Comparison of ENCODE assay signal across 12 cellular contexts in the genomic region with DNA sequence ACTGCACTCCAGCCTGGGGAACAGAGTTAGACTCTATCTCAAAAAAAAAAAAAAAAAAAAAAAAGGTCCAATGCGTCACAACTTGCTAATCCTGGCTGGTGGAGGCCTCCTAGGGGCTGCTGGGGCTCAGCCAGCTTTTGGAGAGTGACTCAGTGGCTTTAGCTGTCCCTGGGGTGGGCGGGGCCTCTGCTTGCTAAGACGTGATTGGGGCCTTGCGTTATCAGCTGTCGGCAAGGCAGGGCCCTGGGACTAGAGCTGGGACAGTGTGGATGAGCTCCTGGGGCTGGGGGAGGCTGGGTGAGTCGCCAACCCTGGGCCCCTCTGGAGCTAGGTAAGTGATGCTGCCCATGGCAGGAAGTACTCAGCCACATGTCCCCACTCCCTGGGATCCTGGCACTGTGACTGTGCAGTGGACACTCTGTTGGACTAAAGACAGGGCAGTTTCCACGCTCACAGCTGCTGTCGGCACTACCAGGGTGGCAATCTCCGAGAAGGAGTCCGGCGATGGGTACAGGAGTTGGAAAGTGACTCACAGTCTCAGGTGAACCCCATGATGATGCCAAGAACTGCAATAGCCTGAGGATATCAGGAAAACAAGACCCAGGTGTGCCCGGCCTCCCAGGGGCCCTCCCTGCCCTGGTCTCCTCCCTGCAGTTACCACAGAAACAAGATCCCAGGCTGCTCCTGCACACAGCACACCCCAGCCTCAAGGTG. TPM values are rescaled to one million over a fixed set of nuclear protein-coding genes. Genes with fewer than 3 reads are reported as not detected.
DNase-seq lines count a peak whose midpoint lies in the region; ATAC-seq and TF ChIP-seq lines count a peak whose summit lies in the region.
"Had no signal": no experiment of that assay in that cellular context is flagged by ENCODE, and none has a peak within 500 bp of the region (broad histone marks: within the 10 kb centered on the region; RNA-seq: fewer than 3 reads in every experiment).

No MANE protein-coding gene starts in this region.

- peaks cover 20% of the 10 kb centered on the region for H3K9me3 Mint-ChIP-seq in WTC11
- peaks cover 5 to 17% of the 10 kb centered on the region in 2 donors for H3K9me3 Mint-ChIP-seq in stimulated activated naive CD8-positive, alpha-beta T cell treated with anti-CD3 and anti-CD28 coated beads, Interleukin-15, amount 100 ng/mL, for 72 hours

- no peaks in the 10 kb centered on the region for H3K9me3 ChIP-seq in GM23248 (ENCODE audit: low read depth)

- no peaks in the 10 kb centered on the region for H3K9me2 ChIP-seq in GM23248 (ENCODE audit: insufficient read depth)

- CTCF ChIA-PET in WTC11 (lab: Charles Lee) = no interaction called here

- peak; percentile 91 for DNase-seq in GM23248
- DNase-seq in NCI-H69 (lab: John Stamatoyannopoulos, UW) = peak; percentile 21
- DNase-seq in epithelial cell of prostate (ENCODE audit: low read depth, low spot score) = peak; percentile 68
- DNase-seq in retinal pigment epithelial cell (ENCODE audit: low read depth) = peak; percentile 47
- DNase-seq in WTC11 (ENCODE audit: low spot score) = no peak
- no peak for DNase-seq in KG1 (lab: John Stamatoyannopoulos, UW)
- no peak for DNase-seq in stimulated activated naive CD8-positive, alpha-beta T cell treated with anti-CD3 and anti-CD28 coated beads, Interleukin-15, amount 100 ng/mL, for 72 hours
- DNase-seq: activated CD8-positive, alpha-beta T cell treated with anti-CD3 and anti-CD28 coated beads, Interleukin-2, amount 10 ng/mL, durations not matched to agents 7 days and 5 days; activated naive CD8-positive, alpha-beta T cell treated with anti-CD3 and anti-CD28 coated beads, Interleukin-2, amount 50 U/mL, for 24 hours; foreskin melanocyte had no signal

- 0 out of 2 replicates have a peak, but pooled peaks cover 6% of the 10 kb centered on the region for H3K27me3 ChIP-seq in GM23248 (replicated peaks; ENCODE audit: insufficient read depth)

- no peaks in the 10 kb centered on the region for H3K79me2 ChIP-seq in GM23248 (ENCODE audit: insufficient read depth)

- no peak overlapping the region for H3K27ac Mint-ChIP-seq in WTC11
- H3K27ac Mint-ChIP-seq in stimulated activated naive CD8-positive, alpha-beta T cell treated with anti-CD3 and anti-CD28 coated beads, Interleukin-15, amount 100 ng/mL, for 72 hours = peak overlapping the region in 1 of 2 donors; percentile 78
- H3K27ac Mint-ChIP-seq: activated CD8-positive, alpha-beta T cell treated with anti-CD3 and anti-CD28 coated beads, Interleukin-2, amount 10 ng/mL, durations not matched to agents 7 days and 5 days; activated naive CD8-positive, alpha-beta T cell treated with anti-CD3 and anti-CD28 coated beads, Interleukin-2, amount 50 U/mL, for 24 hours had no signal

- no peaks in the 10 kb centered on the region for H3K4me1 ChIP-seq in GM23248 (ENCODE audit: insufficient read depth)

- no peak overlapping the region for H3K4me3 Mint-ChIP-seq in WTC11
- no peak overlapping the region for H3K4me3 Mint-ChIP-seq in stimulated activated naive CD8-positive, alpha-beta T cell treated with anti-CD3 and anti-CD28 coated beads, Interleukin-15, amount 100 ng/mL, for 72 hours
- H3K4me3 Mint-ChIP-seq: activated CD8-positive, alpha-beta T cell treated with anti-CD3 and anti-CD28 coated beads, Interleukin-2, amount 10 ng/mL, durations not matched to agents 7 days and 5 days; activated naive CD8-positive, alpha-beta T cell treated with anti-CD3 and anti-CD28 coated beads, Interleukin-2, amount 50 U/mL, for 24 hours had no signal

- peaks cover 5% of the 10 kb centered on the region; the same call in 1 of the 2 replicates for H3K36me3 Mint-ChIP-seq in WTC11

- H3F3A ChIP-seq in GM23248 (ENCODE audit: insufficient read depth) = no peaks in the 10 kb centered on the region

- POLR2A ChIA-PET in WTC11 (lab: Charles Lee) = interaction anchor here (0.7 kb wide), 1 partner anchor 25 kb away, joined by 4 read pairs; no protein-coding TSS in a partner anchor

- no peak overlapping the region for H2AFZ ChIP-seq in GM23248

- no peak overlapping the region for H3K9ac ChIP-seq in GM23248

- no peaks in the 10 kb centered on the region for H4K20me1 ChIP-seq in GM23248 (ENCODE audit: insufficient read depth)

- WGBS in GM23248 (ENCODE audit: low coverage in 1 of 2, low lambda C conversion rate in 2 of 2, missing lambda C conversion rate in 2 of 2), 2 experiments = 58 to 60% methylated on average over 12 of the region's 12 CpGs

- no peaks in the 10 kb centered on the region for H3K36me3 ChIP-seq in GM23248 (ENCODE audit: low read depth)

- H3K4me2 ChIP-seq in GM23248 (ENCODE audit: unreplicated experiment) = no peak overlapping the region

- ATAC-seq in WTC11 = no peak
- ATAC-seq in stimulated activated naive CD8-positive, alpha-beta T cell treated with anti-CD3 and anti-CD28 coated beads, Interleukin-15, amount 100 ng/mL, for 72 hours = no peak
- ATAC-seq: activated CD8-positive, alpha-beta T cell treated with anti-CD3 and anti-CD28 coated beads, Interleukin-2, amount 10 ng/mL, durations not matched to agents 7 days and 5 days; activated naive CD8-positive, alpha-beta T cell treated with anti-CD3 and anti-CD28 coated beads, Interleukin-2, amount 50 U/mL, for 24 hours had no signal

- H3K27me3 Mint-ChIP-seq in WTC11 (ENCODE audit: low read depth) = no peaks in the 10 kb centered on the region; the same call in 1 of the 2 replicates
- H3K27me3 Mint-ChIP-seq in stimulated activated naive CD8-positive, alpha-beta T cell treated with anti-CD3 and anti-CD28 coated beads, Interleukin-15, amount 100 ng/mL, for 72 hours = no peaks in the 10 kb centered on the region

- TF ChIP-seq CTCF in retinal pigment epithelial cell (conservative IDR thresholded peaks at IDR 0.05; ENCODE audit: low read depth, low read length) = no peak
- TF ChIP-seq CTCF in WTC11 (IDR thresholded peaks at IDR 0.05) = no peak

- H3K27ac ChIP-seq in GM23248 = no peak overlapping the region
- H3K27ac ChIP-seq in epithelial cell of prostate = peak overlapping the region; percentile 78

- in situ Hi-C loops in GM23248 (cut with MboI) = no loop called here

- H3K4me3 ChIP-seq in GM23248 (no peak overlapping the region), retinal pigment epithelial cell (ENCODE audit: low read length) (no peak overlapping the region)
- H3K4me3 ChIP-seq: lung had no signal

- no peaks in the 10 kb centered on the region for H3K4me1 Mint-ChIP-seq in WTC11
- peaks cover 10% of the 10 kb centered on the region for H3K4me1 Mint-ChIP-seq in stimulated activated naive CD8-positive, alpha-beta T cell treated with anti-CD3 and anti-CD28 coated beads, Interleukin-15, amount 100 ng/mL, for 72 hours
- H3K4me1 Mint-ChIP-seq: activated naive CD8-positive, alpha-beta T cell treated with anti-CD3 and anti-CD28 coated beads, Interleukin-2, amount 50 U/mL, for 24 hours had no signal

TF ChIP-seq in WTC11, 78 proteins besides CTCF, POLR2A, EP300 and RAD21 (continues in another document):
- TF ChIP-seq ELF4 (CRISPR knock-in tag; IDR thresholded peaks at IDR 0.05; ENCODE audit: low read depth) = no peak
- no peak for TF ChIP-seq OVOL2 (CRISPR knock-in tag; IDR thresholded peaks at IDR 0.05; ENCODE audit: borderline replicate concordance)
- TF ChIP-seq TEAD4 (CRISPR knock-in tag; IDR thresholded peaks at IDR 0.05) = no peak
- no peak for TF ChIP-seq NFATC4 (CRISPR knock-in tag; IDR thresholded peaks at IDR 0.05)
- no peak for TF ChIP-seq ZNF396 (CRISPR knock-in tag; IDR thresholded peaks at IDR 0.05; ENCODE audit: borderline replicate concordance)
- no peak for TF ChIP-seq ZNF512 (CRISPR knock-in tag; IDR thresholded peaks at IDR 0.05; ENCODE audit: borderline replicate concordance)
- TF ChIP-seq, protein P1, sequence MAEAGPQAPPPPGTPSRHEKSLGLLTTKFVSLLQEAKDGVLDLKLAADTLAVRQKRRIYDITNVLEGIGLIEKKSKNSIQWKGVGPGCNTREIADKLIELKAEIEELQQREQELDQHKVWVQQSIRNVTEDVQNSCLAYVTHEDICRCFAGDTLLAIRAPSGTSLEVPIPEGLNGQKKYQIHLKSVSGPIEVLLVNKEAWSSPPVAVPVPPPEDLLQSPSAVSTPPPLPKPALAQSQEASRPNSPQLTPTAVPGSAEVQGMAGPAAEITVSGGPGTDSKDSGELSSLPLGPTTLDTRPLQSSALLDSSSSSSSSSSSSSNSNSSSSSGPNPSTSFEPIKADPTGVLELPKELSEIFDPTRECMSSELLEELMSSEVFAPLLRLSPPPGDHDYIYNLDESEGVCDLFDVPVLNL (CRISPR knock-in tag; IDR thresholded peaks at IDR 0.05; ENCODE audit: borderline replicate concordance, low read depth) = no peak
- TF ChIP-seq EMX1 (CRISPR knock-in tag; IDR thresholded peaks at IDR 0.05) = no peak
- TF ChIP-seq E2F5 (CRISPR knock-in tag; IDR thresholded peaks at IDR 0.05) = no peak
- no peak for TF ChIP-seq ATF3 (CRISPR knock-in tag; conservative IDR thresholded peaks at IDR 0.05)
- no peak for TF ChIP-seq SP1 (CRISPR knock-in tag; conservative IDR thresholded peaks at IDR 0.05)
- TF ChIP-seq CREM (CRISPR knock-in tag; IDR thresholded peaks at IDR 0.05) = no peak
- TF ChIP-seq ZNF232 (CRISPR knock-in tag; IDR thresholded peaks at IDR 0.05) = no peak

RNA-seq across cellular contexts. Expression of gene F2RL3, which starts 32.2 kb away (rescaled TPM):
- total RNA-seq in GM23248 (2014; rRNA removed; shearing (Covaris generic)) = not detected in 2 replicates
- polyA plus RNA-seq in GM23248 (2016; fragmentation: Nextera tagmentation; extraction: Ambion mirVana) = not detected in 2 replicates
- total RNA-seq in WTC11 (2021) = 0.11 to 0.14 TPM in 2 of 3 replicates, not detected in the other
- total RNA-seq: renal cortical epithelial cell had no signal

Comparison
In these comparisons a context has a peak if more than half of its experiments do, and no peak if none do; other contexts are left out.
1. DNase-seq: peak in GM23248 (single experiment), NCI-H69 (single experiment), epithelial cell of prostate (single experiment) and retinal pigment epithelial cell (single experiment); none in WTC11 (single experiment), KG1 (single experiment) and stimulated activated naive CD8-positive, alpha-beta T cell treated with anti-CD3 and anti-CD28 coated beads, Interleukin-15, amount 100 ng/mL, for 72 hours (0 of 2).